In the genomic region with DNA sequence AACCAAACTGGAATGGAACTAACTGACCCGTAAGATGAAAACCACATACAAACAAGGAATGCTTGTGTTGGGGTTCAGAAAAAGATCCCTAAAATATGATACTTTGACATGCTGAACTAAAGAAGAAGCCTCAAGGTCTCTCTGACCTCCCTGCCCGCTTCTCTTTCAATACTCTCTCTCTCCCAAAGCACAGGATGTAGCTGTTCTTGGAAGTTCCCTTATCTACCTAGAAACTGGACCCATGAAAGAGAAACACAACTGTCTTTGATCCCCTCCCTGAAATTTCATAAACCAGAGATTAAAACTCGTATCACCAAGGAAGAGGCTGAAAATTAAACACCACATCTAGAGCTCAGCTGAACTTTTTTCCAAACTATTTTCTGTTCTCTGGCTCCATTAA, we compare ENCODE assay signal across 16 cellular contexts.
"Had no signal": no experiment of that assay in that cellular context is flagged by ENCODE, and none has a peak within 500 bp of the region (broad histone marks: within the 10 kb centered on the region; RNA-seq: fewer than 3 reads in every experiment).

No MANE protein-coding gene starts in this region.

- H3K27ac ChIP-seq: ascending aorta, heart left ventricle, right atrium auricular region, SJCRH30, skin epidermis, suprapubic skin had no signal

- DNase-seq: endodermal cell; heart left ventricle; immature natural killer cell; mesendoderm; occipital lobe; SJCRH30; stimulated activated CD4-positive, alpha-beta T cell treated with anti-CD3 and anti-CD28 coated beads, Interleukin-15, amount 100 ng/mL, for 24 hours; stimulated activated CD4-positive, alpha-beta T cell treated with anti-CD3 and anti-CD28 coated beads, Interleukin-4, amount 100 ng/mL, for 1 hour; stimulated activated naive CD4-positive, alpha-beta T cell treated with Interleukin-2 at 50 U/mL for 16 hours had no signal

- H3K36me3 ChIP-seq: ascending aorta, heart left ventricle, right atrium auricular region, suprapubic skin had no signal

- H3K4me3 Mint-ChIP-seq: endodermal cell; immature natural killer cell; natural killer cell treated with Interleukin-12 subunit alpha and Interleukin-12 subunit beta and Interleukin-15 and Interleukin-18, amount 100 ng/mL, for 72 hours; type B pancreatic cell had no signal

- ATAC-seq: activated CD4-positive, CD25-positive, alpha-beta regulatory T cell treated with anti-CD3 and anti-CD28 coated beads, Interleukin-2, amount 50 U/mL, for 24 hours; heart left ventricle; natural killer cell treated with Interleukin-12 subunit alpha and Interleukin-12 subunit beta and Interleukin-15 and Interleukin-18, amount 100 ng/mL, for 72 hours had no signal

- H3K27ac Mint-ChIP-seq: endodermal cell; immature natural killer cell; natural killer cell treated with Interleukin-12 subunit alpha and Interleukin-12 subunit beta and Interleukin-15 and Interleukin-18, amount 100 ng/mL, for 72 hours; type B pancreatic cell had no signal

- H3K4me1 Mint-ChIP-seq: endodermal cell had no signal

- H3K4me3 ChIP-seq: ascending aorta, heart left ventricle, right atrium auricular region, SJCRH30, skin epidermis, suprapubic skin had no signal

- H3K27me3 Mint-ChIP-seq: natural killer cell treated with Interleukin-12 subunit alpha and Interleukin-12 subunit beta and Interleukin-15 and Interleukin-18, amount 100 ng/mL, for 72 hours; type B pancreatic cell had no signal

- H3K36me3 Mint-ChIP-seq: type B pancreatic cell had no signal

- H3K9me3 Mint-ChIP-seq: endodermal cell; immature natural killer cell; natural killer cell treated with Interleukin-12 subunit alpha and Interleukin-12 subunit beta and Interleukin-15 and Interleukin-18, amount 100 ng/mL, for 72 hours had no signal

- H3K9me3 ChIP-seq: ascending aorta, heart left ventricle, right atrium auricular region, SJCRH30, suprapubic skin had no signal

- H3K27me3 ChIP-seq: ascending aorta, heart left ventricle, right atrium auricular region, SJCRH30, suprapubic skin had no signal
